Comparison of ENCODE assay signal across 9 cellular contexts in the genomic region with DNA sequence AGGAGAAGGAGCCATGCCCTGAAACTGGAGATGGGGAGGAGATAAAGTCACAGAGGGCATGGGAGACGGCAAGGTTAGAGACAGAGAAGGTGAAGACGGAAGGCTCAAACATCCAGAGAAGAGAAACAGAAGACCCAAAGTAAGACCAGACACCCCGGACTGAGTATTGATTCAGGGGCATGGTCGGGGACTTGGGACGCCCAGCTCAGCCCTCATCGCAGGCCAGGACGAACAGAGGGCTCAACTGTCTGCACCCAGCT. TPM values are rescaled to one million over a fixed set of nuclear protein-coding genes. Genes with fewer than 3 reads are reported as not detected.
A peak's percentile ranks its signal among the peaks of the same experiment; 100 is the strongest.
DNase-seq lines count a peak whose midpoint lies in the region; ATAC-seq and TF ChIP-seq lines count a peak whose summit lies in the region.
"Had no signal": no experiment of that assay in that cellular context is flagged by ENCODE, and none has a peak within 500 bp of the region (broad histone marks: within the 10 kb centered on the region; RNA-seq: fewer than 3 reads in every experiment).

No MANE protein-coding gene starts in this region.

- no peak for ATAC-seq in heart right ventricle
- no peak for ATAC-seq in Right ventricle myocardium inferior
- no peak for ATAC-seq in aorta (ENCODE audit: low FRiP score)
- no peak for ATAC-seq in HG03135 (IDR thresholded peaks at IDR 0.05; ENCODE audit: unreplicated experiment)

- H3K36me3 ChIP-seq in heart right ventricle, result no peaks in the 10 kb centered on the region
- H3K36me3 ChIP-seq in brain microvascular endothelial cell (replicated peaks), result no peaks in the 10 kb centered on the region
- H3K36me3 ChIP-seq in muscle layer of duodenum (ENCODE audit: control insufficient read depth in 1 of 2, insufficient read depth in 2 of 2, low read length in 2 of 2), result no peaks in the 10 kb centered on the region
- H3K36me3 ChIP-seq in aorta (ENCODE audit: control insufficient read depth in 1 of 2, insufficient read depth in 2 of 2, low read length in 1 of 2), result no peaks in the 10 kb centered on the region

- H3K9me3 ChIP-seq in heart right ventricle (no peaks in the 10 kb centered on the region), muscle layer of duodenum (ENCODE audit: control insufficient read depth in 1 of 2, low read length in 2 of 2) (no peaks in the 10 kb centered on the region), aorta (ENCODE audit: control insufficient read depth, low read length) (no peaks in the 10 kb centered on the region)

- TF ChIP-seq CTCF in heart right ventricle (IDR thresholded peaks at IDR 0.05) (no peak), brain microvascular endothelial cell (IDR thresholded peaks at IDR 0.05; ENCODE audit: low read depth, low read length, missing control alignments) (no peak)

- H3K27me3 ChIP-seq in heart right ventricle (peaks cover 0 to 52% (median 39%) of the 10 kb centered on the region in 7 donors), brain microvascular endothelial cell (replicated peaks) (peaks cover 15% of the 10 kb centered on the region), muscle layer of duodenum (ENCODE audit: low read depth, low read length) (no peaks in the 10 kb centered on the region), aorta (ENCODE audit: control insufficient read depth in 1 of 2, insufficient read depth in 2 of 2, low read length in 1 of 2) (no peaks in the 10 kb centered on the region)

- peak overlapping the region; percentile 50 to 70 (median 60) for H3K4me3 ChIP-seq in heart right ventricle
- H3K4me3 ChIP-seq in brain microvascular endothelial cell (ENCODE audit: low read depth, low read length), result peak overlapping the region; percentile 49
- peak overlapping the region; percentile 80 to 85 for H3K4me3 ChIP-seq in muscle layer of duodenum (ENCODE audit: low read depth in 1 of 2, low read length in 2 of 2)
- H3K4me3 ChIP-seq in aorta (ENCODE audit: low read length in 2 of 2), result peak overlapping the region; percentile 92 to 94

- 4 to 7% methylated on average over 7 of the region's 7 CpGs for WGBS in heart right ventricle, 2 donors
- 2 to 3% methylated on average over 7 of the region's 7 CpGs for WGBS in aorta, 2 donors

- H3K27ac ChIP-seq in heart right ventricle, result peak overlapping the region in 1 of 10 donors; percentile 68
- H3K27ac ChIP-seq in brain microvascular endothelial cell, result no peak overlapping the region
- H3K27ac ChIP-seq in muscle layer of duodenum (ENCODE audit: low read length), result peak overlapping the region; percentile 1
- no peak overlapping the region for H3K27ac ChIP-seq in aorta (ENCODE audit: low read depth in 1 of 2, low read length in 2 of 2)

- in situ Hi-C loops in brain microvascular endothelial cell (cut with HindIII; ENCODE audit: low pct_ligation_motif_present, low sequenced_read_pairs), result no loop called here

- intact Hi-C loops in heart right ventricle (cut with DNase I), result loop anchor here (2.0 to 10.0 kb wide), 12 partner anchors 65 to 615 kb away; no protein-coding TSS in a partner anchor
- intact Hi-C loops in Right ventricle myocardium inferior (cut with DNase I), result loop anchor here (2.0 to 10.0 kb wide), 3 partner anchors 192 to 611 kb away; no protein-coding TSS in a partner anchor
- intact Hi-C loops in aorta (cut with DNase I), result loop anchor here (5.0 to 10.0 kb wide), 7 partner anchors 52 to 277 kb away; no protein-coding TSS in a partner anchor

- DNase-seq in heart right ventricle (no peak), Right ventricle myocardium inferior (ENCODE audit: missing footprints) (no peak), brain microvascular endothelial cell (no peak), aorta (no peak), DMS114 treated with DMSO at 0.1 percent for 48 hours (lab: John Stamatoyannopoulos, UW; ENCODE audit: unreplicated experiment) (no peak), glomerular visceral epithelial cell (ENCODE audit: extremely low spot score) (no peak)
- DNase-seq: NCI-H1092 had no signal

- peaks cover 0 to 51% (median 16%) of the 10 kb centered on the region in 9 donors for H3K4me1 ChIP-seq in heart right ventricle
- H3K4me1 ChIP-seq in muscle layer of duodenum (ENCODE audit: control insufficient read depth in 1 of 2, insufficient read depth in 2 of 2, low read length in 2 of 2), result peaks cover 10 to 22% of the 10 kb centered on the region in 2 donors
- no peaks in the 10 kb centered on the region for H3K4me1 ChIP-seq in aorta (ENCODE audit: control insufficient read depth in 1 of 2, insufficient read depth in 2 of 2, low read length in 2 of 2)

RNA-seq across cellular contexts. Expression of a gene that starts 1.1 kb away (rescaled TPM):
- total RNA-seq in heart right ventricle (1 to 10 TPM in 7 of 10 donors, under 1 TPM in 3; 0.67 to 4.0 (median 1.6) TPM), Right ventricle myocardium inferior (1.8 TPM), aorta (10 to 100 TPM; 15.0 to 15.9 TPM)
- polyA plus RNA-seq in heart right ventricle (1 to 10 TPM in 1 of 2 donors, under 1 TPM in 1; 0.29 to 3.9 TPM), aorta (1 to 10 TPM; 1.3 to 2.2 TPM)
